ENCODE assay signal across 1 cellular context in genomic region chr10:71657604-71658348, GRCh38.
TF ChIP-seq lines count a peak whose summit lies in the region.

No MANE protein-coding gene starts in this region.

TF ChIP-seq in neural cell, 6 proteins besides CTCF, POLR2A, EP300 and RAD21 (continued from another document):
- TF ChIP-seq REST (IDR thresholded peaks at IDR 0.05; ENCODE audit: borderline replicate concordance): no peak
